Comparison of ENCODE assay signal across 1 cellular context in genomic region chr14:74301594-74302159, GRCh38.
TF ChIP-seq lines count a peak whose summit lies in the region.

No MANE protein-coding gene starts in this region.

TF ChIP-seq in HEK293, 187 proteins besides CTCF, POLR2A, EP300 and RAD21 (continued from another document):
- TF ChIP-seq, protein P1, sequence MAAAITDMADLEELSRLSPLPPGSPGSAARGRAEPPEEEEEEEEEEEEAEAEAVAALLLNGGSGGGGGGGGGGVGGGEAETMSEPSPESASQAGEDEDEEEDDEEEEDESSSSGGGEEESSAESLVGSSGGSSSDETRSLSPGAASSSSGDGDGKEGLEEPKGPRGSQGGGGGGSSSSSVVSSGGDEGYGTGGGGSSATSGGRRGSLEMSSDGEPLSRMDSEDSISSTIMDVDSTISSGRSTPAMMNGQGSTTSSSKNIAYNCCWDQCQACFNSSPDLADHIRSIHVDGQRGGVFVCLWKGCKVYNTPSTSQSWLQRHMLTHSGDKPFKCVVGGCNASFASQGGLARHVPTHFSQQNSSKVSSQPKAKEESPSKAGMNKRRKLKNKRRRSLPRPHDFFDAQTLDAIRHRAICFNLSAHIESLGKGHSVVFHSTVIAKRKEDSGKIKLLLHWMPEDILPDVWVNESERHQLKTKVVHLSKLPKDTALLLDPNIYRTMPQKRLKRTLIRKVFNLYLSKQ (tag by site-specific recombination; IDR thresholded peaks at IDR 0.05; ENCODE audit: borderline replicate concordance): no peak
- no peak for TF ChIP-seq ZNF239 (tag by site-specific recombination; IDR thresholded peaks at IDR 0.05)
- no peak for TF ChIP-seq KLF10 (tag by site-specific recombination; IDR thresholded peaks at IDR 0.05)
